ENCODE assay signal across 22 cellular contexts in the genomic region with DNA sequence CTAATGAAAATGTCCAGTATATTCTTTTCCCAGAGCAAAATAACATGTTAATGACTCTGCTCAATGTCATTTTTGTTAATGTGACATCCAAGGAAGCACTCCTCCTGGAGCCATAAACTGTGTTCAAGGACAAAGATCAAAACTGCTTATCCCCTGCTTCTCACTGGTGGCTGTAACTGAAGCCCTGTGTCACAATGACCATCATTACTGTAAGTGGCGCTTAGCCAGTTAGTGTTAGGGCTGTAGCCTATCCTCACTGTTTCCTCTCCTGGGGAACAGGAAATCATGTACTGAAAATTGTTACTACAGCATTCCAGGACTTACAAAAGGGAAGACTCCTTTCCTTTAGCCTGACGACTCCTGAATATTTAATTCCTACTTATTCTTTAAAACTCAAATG.
"Had no signal": no experiment of that assay in that cellular context is flagged by ENCODE, and none has a peak within 500 bp of the region (broad histone marks: within the 10 kb centered on the region; RNA-seq: fewer than 3 reads in every experiment).

No MANE protein-coding gene starts in this region.

- H3K27me3 ChIP-seq: foreskin keratinocyte, right lobe of liver, tibial artery had no signal

- H3K27ac ChIP-seq: foreskin keratinocyte, right lobe of liver, skin epidermis, tibial artery, uterus had no signal

- H3K9me3 ChIP-seq: right lobe of liver, tibial artery, uterus had no signal

- ATAC-seq: activated naive CD4-positive, alpha-beta T cell treated with anti-CD3 and anti-CD28 coated beads, Interleukin-2, amount 50 U/mL, for 72 hours; activated T-helper 17 cell treated with anti-CD3 and anti-CD28 coated beads, Interleukin-2, amount 50 U/mL, for 72 hours; foreskin keratinocyte; left ventricle myocardium superior; right lobe of liver; stimulated activated effector memory CD8-positive, alpha-beta T cell treated with anti-CD3 and anti-CD28 coated beads, Interleukin-12 subunit alpha, Interleukin-12 subunit beta, amount 100 ng/mL, for 72 hours; stimulated activated naive CD8-positive, alpha-beta T cell treated with anti-CD3 and anti-CD28 coated beads, Interleukin-15, amount 100 ng/mL, for 72 hours had no signal

- H3K36me3 ChIP-seq: right lobe of liver, tibial artery, uterus had no signal

- H3K4me3 ChIP-seq: right lobe of liver, skin epidermis, tibial artery, uterus had no signal

- H3K4me1 ChIP-seq: foreskin keratinocyte, right lobe of liver, tibial artery, uterus had no signal

- DNase-seq: activated CD4-positive, CD25-positive, alpha-beta regulatory T cell treated with anti-CD3 and anti-CD28 coated beads, Interleukin-2, amount 50 U/mL, for 72 hours; activated CD8-positive, alpha-beta memory T cell treated with anti-CD3 and anti-CD28 coated beads for 24 hours; activated CD8-positive, alpha-beta memory T cell treated with anti-CD3 and anti-CD28 coated beads, Interleukin-2, amount 50 U/mL, for 4 hours; activated T-cell treated with anti-CD3 and anti-CD28 coated beads, Interleukin-2, amount 50 U/mL, for 24 hours; aorta; caudate nucleus; dermis blood vessel endothelial cell; effector CD8-positive, alpha-beta T cell; foreskin keratinocyte; kidney glomerular epithelial cell; left ventricle myocardium superior; nephron progenitor cell; posterior cingulate gyrus; right lobe of liver; stimulated activated CD4-positive, alpha-beta T cell treated with anti-CD3 and anti-CD28 coated beads, Interleukin-2, amount 100 ng/mL, for 24 hours; stimulated activated naive CD8-positive, alpha-beta T cell treated with anti-CD3 and anti-CD28 coated beads, Interleukin-15, amount 100 ng/mL, for 72 hours; tibial artery; uterus had no signal
